In genomic region chr18:11154369-11154982, GRCh38 we compare ENCODE assay signal across 8 cellular contexts. TPM values are rescaled to one million over a fixed set of nuclear protein-coding genes. Genes with fewer than 3 reads are reported as not detected.
DNase-seq lines count a peak whose midpoint lies in the region; ATAC-seq, FAIRE-seq and TF ChIP-seq lines count a peak whose summit lies in the region.

No MANE protein-coding gene starts in this region.

- no peak for ATAC-seq in A549
- no peak for ATAC-seq in HG02610 (IDR thresholded peaks at IDR 0.05; ENCODE audit: unreplicated experiment)

- no peak overlapping the region for H3K4me2 ChIP-seq in A549

- POLR2A ChIA-PET in A549 (lab: Yijun Ruan, JAX), result no interaction called here

- no peak for TF ChIP-seq POLR2A in A549 (IDR thresholded peaks at IDR 0.05; ENCODE audit: low read length)
- no peak for TF ChIP-seq POLR2A in prostate gland (IDR thresholded peaks at IDR 0.05)

- intact Hi-C loops in prostate gland (cut with DNase I), result loop anchor here (2.0 to 5.0 kb wide), 2 partner anchors 304 to 592 kb away; no protein-coding TSS in a partner anchor

- H3K4me1 ChIP-seq in A549, result 0 out of 3 replicates have a peak, but pooled peaks cover 2% of the 10 kb centered on the region
- H3K4me1 ChIP-seq in prostate gland (replicated peaks), result no peaks in the 10 kb centered on the region
- H3K4me1 ChIP-seq in effector memory CD4-positive, alpha-beta T cell (ENCODE audit: control insufficient read depth, insufficient read depth, low read length, poor library complexity, severe bottlenecking), result no peaks in the 10 kb centered on the region

- H3K27ac ChIP-seq in A549 (no peak overlapping the region), prostate gland (no peak overlapping the region)
- no peak overlapping the region for H3K27ac ChIP-seq in effector memory CD4-positive, alpha-beta T cell (ENCODE audit: insufficient read depth, low read length, poor library complexity, severe bottlenecking)

- FAIRE-seq in A549 (lab: Jason Lieb, UNC) (no peak), endometrium (lab: Jason Lieb, UNC) (peak; percentile 70)

- DNase-seq in A549 (ENCODE audit: low read depth in 1 of 2, low spot score in 1 of 2) (peak; percentile 13 to 42), GM13976 (ENCODE audit: low spot score) (peak; percentile 52), NCI-H774 (lab: John Stamatoyannopoulos, UW) (peak; percentile 16), prostate gland (ENCODE audit: low spot score) (no peak), NCI-H226 (no peak)
- no peak for DNase-seq in effector memory CD4-positive, alpha-beta T cell

- H3K4me3 ChIP-seq in A549, result no peak overlapping the region
- H3K4me3 ChIP-seq in prostate gland, result no peak overlapping the region
- no peak overlapping the region for H3K4me3 ChIP-seq in effector memory CD4-positive, alpha-beta T cell (ENCODE audit: insufficient read depth, low read depth, low read length, poor library complexity, severe bottlenecking)

- no peaks in the 10 kb centered on the region for H3K27me3 ChIP-seq in prostate gland (replicated peaks; ENCODE audit: insufficient read depth)
- no peaks in the 10 kb centered on the region for H3K27me3 ChIP-seq in effector memory CD4-positive, alpha-beta T cell (replicated peaks; ENCODE audit: control insufficient read depth, insufficient read depth, low read length, poor library complexity, severe bottlenecking)

- CTCF ChIA-PET in A549 (lab: Yijun Ruan, JAX), result interaction anchor here (0.6 to 5.4 kb wide), 29 partner anchors 9 to 636 kb away, joined by 3 to 28 read pairs (median 4); no protein-coding TSS in a partner anchor

- TF ChIP-seq CTCF in A549 (IDR thresholded peaks at IDR 0.05) (peak; percentile 61), GM13976 (IDR thresholded peaks at IDR 0.05; ENCODE audit: borderline replicate concordance, control extremely low read depth, extremely low read depth, insufficient read depth, missing control alignments) (peak; percentile 32), prostate gland (IDR thresholded peaks at IDR 0.05) (peak in 3 of 4 experiments; percentile 31 to 71 (median 66))

- TF ChIP-seq RAD21 in A549 (conservative IDR thresholded peaks at IDR 0.05 in 1 of 2, IDR thresholded peaks at IDR 0.05 in 1 of 2), result peak; percentile 67 to 79

- TF ChIP-seq EP300 in A549 (IDR thresholded peaks at IDR 0.05), result no peak

- WGBS in A549 (ENCODE audit: missing lambda C conversion rate), result 3% methylated on average over 2 of the region's 2 CpGs
- 21% methylated on average over 2 of the region's 2 CpGs for WGBS in prostate gland

- H3K9me3 ChIP-seq in A549 (no peaks in the 10 kb centered on the region), prostate gland (no peaks in the 10 kb centered on the region)
- no peaks in the 10 kb centered on the region for H3K9me3 ChIP-seq in effector memory CD4-positive, alpha-beta T cell (ENCODE audit: control insufficient read depth, low read length)

- in situ Hi-C loops in GM13976 (cut with MboI; ENCODE audit: low sequenced_read_pairs, unreplicated experiment), result loop anchor here (10.0 to 25.0 kb wide), 2 partner anchors 300 to 592 kb away; no protein-coding TSS in a partner anchor

- H3K36me3 ChIP-seq in prostate gland, result no peaks in the 10 kb centered on the region
- H3K36me3 ChIP-seq in effector memory CD4-positive, alpha-beta T cell (ENCODE audit: control insufficient read depth, insufficient read depth, low read length), result no peaks in the 10 kb centered on the region

TF ChIP-seq in A549, 52 proteins besides CTCF, POLR2A, EP300 and RAD21:
- peak; percentile 71 for TF ChIP-seq SMC3 (IDR thresholded peaks at IDR 0.05)
- TF ChIP-seq HOXB5 (CRISPR knock-in tag; IDR thresholded peaks at IDR 0.05), result no peak

RNA-seq across cellular contexts. Expression of gene PIEZO2, which starts 5.1 kb away (rescaled TPM):
- 0.80 and 1.3 TPM in 2 replicates for polyA plus RNA-seq in A549 (2011; rRNA removed)
- polyA plus RNA-seq in A549 (2012; cell fraction: cytosol; rRNA removed), result 0.18 and 0.26 TPM in 2 replicates
- polyA plus RNA-seq in A549 (2012; cell fraction: nucleus; rRNA removed), result 0.34 and 0.67 TPM in 2 replicates
- 1.4 to 1.8 TPM (median 1.6 TPM) in 3 replicates for polyA plus RNA-seq in A549 (2017; fragmentation: RNase III; extraction: RNeasy Plus Mini Kit Qiagen cat#74134 plus additional on column Dnase treatment)
- polyA minus RNA-seq in A549 (2011; rRNA and poly(A)+ RNA removed), result 2.3 and 3.6 TPM in 2 replicates
- total RNA-seq in prostate gland, result 10 to 100 TPM in 1 of 2 donors, 1 to 10 TPM in 1; 4.1 to 19.0 TPM

Comparison
In these comparisons a context has a peak if more than half of its experiments do, and no peak if none do; other contexts are left out.
1. DNase-seq: peak in A549 (2 of 2), GM13976 (single experiment) and NCI-H774 (single experiment); none in prostate gland (single experiment), NCI-H226 (single experiment) and effector memory CD4-positive, alpha-beta T cell (0 of 3).
2. Peak in every context shown above with its lines, with median percentiles within 50 percentile points of each other: CTCF ChIP-seq.